ENCODE assay signal across 8 cellular contexts in genomic region chr4:112075129-112075753, GRCh38.
A peak's percentile ranks its signal among the peaks of the same experiment; 100 is the strongest.
DNase-seq lines count a peak whose midpoint lies in the region; ATAC-seq and TF ChIP-seq lines count a peak whose summit lies in the region.

No MANE protein-coding gene starts in this region.

- TF ChIP-seq CTCF in testis (IDR thresholded peaks at IDR 0.05), result peak; percentile 25 to 57 (median 43)

- peak; percentile 87 for ATAC-seq in GM18907 (IDR thresholded peaks at IDR 0.05; ENCODE audit: unreplicated experiment)
- ATAC-seq in HG03103 (IDR thresholded peaks at IDR 0.05; ENCODE audit: low read depth, unreplicated experiment), result peak; percentile 76

- H3K27me3 ChIP-seq in testis, result no peaks in the 10 kb centered on the region

- no peaks in the 10 kb centered on the region for H3K36me3 ChIP-seq in testis (ENCODE audit: low read depth, missing control alignments)

- no peak overlapping the region for H3K27ac ChIP-seq in testis

- H3K9me3 ChIP-seq in testis, result no peaks in the 10 kb centered on the region

- no peak overlapping the region for H3K4me3 ChIP-seq in testis

- H3K4me1 ChIP-seq in testis, result no peaks in the 10 kb centered on the region

- 54 to 58% methylated on average over 4 of the region's 4 CpGs for WGBS in testis, 2 donors

- intact Hi-C loops in testis (cut with DNase I; ENCODE audit: low total_unique reads), result no loop called here

- TF ChIP-seq POLR2A in testis (IDR thresholded peaks at IDR 0.05), result no peak

- DNase-seq in D341Med (ENCODE audit: low spot score) (peak; percentile 68), NCI-H748 (lab: John Stamatoyannopoulos, UW; ENCODE audit: unreplicated experiment) (peak; percentile 48), amniotic epithelial cell (ENCODE audit: low read depth) (peak; percentile 76), inferior parietal cortex (ENCODE audit: extremely low spot score) (peak; percentile 58), testis (peak; percentile 39), cerebellum (ENCODE audit: low spot score) (no peak)
